In genomic region chr17:35448214-35448898, GRCh38 we compare ENCODE assay signal across 1 cellular context.
TF ChIP-seq lines count a peak whose summit lies in the region.

TSS of gene SLFN13 (minus strand) at chr17:35448766. CDS start at chr17:35445680, 3,086 bp downstream.

TF ChIP-seq in SK-N-SH treated with all-trans-retinoic acid at 6 μM for 48 hours, 23 proteins besides CTCF, POLR2A, EP300 and RAD21 (continued from another document):
- TF ChIP-seq OSR1 (CRISPR knock-in tag; IDR thresholded peaks at IDR 0.05) (no peak), ZNF70 (CRISPR knock-in tag; IDR thresholded peaks at IDR 0.05) (no peak), TCF4 (CRISPR knock-in tag; IDR thresholded peaks at IDR 0.05; ENCODE audit: borderline replicate concordance) (no peak), ZNF565 (CRISPR knock-in tag; conservative IDR thresholded peaks at IDR 0.05; ENCODE audit: low read depth) (no peak), ARNTL (CRISPR knock-in tag; IDR thresholded peaks at IDR 0.05; ENCODE audit: borderline replicate concordance, low read depth) (no peak), BACH2 (CRISPR knock-in tag; IDR thresholded peaks at IDR 0.05; ENCODE audit: borderline replicate concordance) (no peak)
TF ChIP-seq in SK-N-SH treated with all-trans-retinoic acid at 6 μM for 48 hours: peak in this region for 0.
